Comparison of ENCODE assay signal across 20 cellular contexts in genomic region chr13:85040176-85040660, GRCh38.
"Had no signal": no experiment of that assay in that cellular context is flagged by ENCODE, and none has a peak within 500 bp of the region (broad histone marks: within the 10 kb centered on the region; RNA-seq: fewer than 3 reads in every experiment).

No MANE protein-coding gene starts in this region.

- H3K4me1 ChIP-seq: breast epithelium, thyroid gland had no signal

- H3K27ac ChIP-seq: breast epithelium, skin epidermis, thyroid gland had no signal

- H3K4me3 ChIP-seq: breast epithelium, skin epidermis, thyroid gland had no signal

- ATAC-seq: activated naive CD8-positive, alpha-beta T cell treated with anti-CD3 and anti-CD28 coated beads, Interleukin-2, amount 50 U/mL, for 24 hours; activated T-helper 17 cell treated with anti-CD3 and anti-CD28 coated beads, Interleukin-2, amount 50 U/mL, for 72 hours; right cardiac atrium; stimulated activated naive B cell treated with anti-CD40 and anti-IgM and Interleukin-4, amounts not matched to agents 10 μg/mL and 1 μg/mL and 100 μg/mL, for 72 hours had no signal

- FAIRE-seq: urothelium cell line had no signal

- H3K9me3 ChIP-seq: breast epithelium, thyroid gland had no signal

- DNase-seq: activated CD4-positive, alpha-beta T cell treated with anti-CD3 and anti-CD28 coated beads, Interleukin-2, amount 10 ng/mL, durations not matched to agents 7 days and 5 days; activated CD4-positive, CD25-positive, alpha-beta regulatory T cell; activated CD8-positive, alpha-beta memory T cell treated with anti-CD3 and anti-CD28 coated beads for 24 hours; activated naive CD4-positive, alpha-beta T cell treated with Interleukin-2 at 50 U/mL for 16 hours; activated naive CD8-positive, alpha-beta T cell treated with anti-CD3 and anti-CD28 coated beads, Interleukin-2, amount 50 U/mL, for 24 hours; aorta; cerebellar nuclear complex; effector CD8-positive, alpha-beta T cell; foreskin fibroblast; glutamatergic neuron; nucleus accumbens; right cardiac atrium; stimulated activated CD4-positive, alpha-beta T cell treated with anti-CD3 and anti-CD28 coated beads, Interleukin-15, amount 100 ng/mL, for 24 hours; stimulated activated CD4-positive, alpha-beta T cell treated with anti-CD3 and anti-CD28 coated beads, Interleukin-4, amount 100 ng/mL, for 1 hour; stimulated activated naive B cell treated with anti-CD40 and anti-IgM and Interleukin-4, amounts not matched to agents 10 μg/mL and 1 μg/mL and 100 μg/mL, for 72 hours; thyroid gland had no signal

- H3K36me3 ChIP-seq: breast epithelium, thyroid gland had no signal

- H3K27me3 ChIP-seq: breast epithelium, thyroid gland had no signal
